Comparison of ENCODE assay signal across 27 cellular contexts in genomic region chr9:125166762-125167161, GRCh38. TPM values are rescaled to one million over a fixed set of nuclear protein-coding genes. Genes with fewer than 3 reads are reported as not detected.
DNase-seq lines count a peak whose midpoint lies in the region; ATAC-seq, FAIRE-seq and TF ChIP-seq lines count a peak whose summit lies in the region.
"Had no signal": no experiment of that assay in that cellular context is flagged by ENCODE, and none has a peak within 500 bp of the region (broad histone marks: within the 10 kb centered on the region; RNA-seq: fewer than 3 reads in every experiment).

No MANE protein-coding gene starts in this region.

- H3K79me2 ChIP-seq in HepG2 (ENCODE audit: insufficient read depth, low read length) = no peaks in the 10 kb centered on the region

- TF ChIP-seq CTCF in HepG2 (CRISPR knock-in tag; IDR thresholded peaks at IDR 0.05) (no peak), right lobe of liver (IDR thresholded peaks at IDR 0.05) (no peak), nephron progenitor cell (IDR thresholded peaks at IDR 0.05) (no peak), GM13977 (IDR thresholded peaks at IDR 0.05; ENCODE audit: extremely low read depth, insufficient read depth, missing control alignments) (no peak)
- no peak for TF ChIP-seq CTCF in activated CD8-positive, alpha-beta T cell treated with anti-CD3 and anti-CD28 coated beads for 36 hours (IDR thresholded peaks at IDR 0.05)

- H3K4me3 Mint-ChIP-seq in nephron progenitor cell = no peak overlapping the region
- no peak overlapping the region for H3K4me3 Mint-ChIP-seq in activated CD8-positive, alpha-beta T cell treated with anti-CD3 and anti-CD28 coated beads for 36 hours
- H3K4me3 Mint-ChIP-seq: CD4-positive, CD25-positive, alpha-beta regulatory T cell had no signal

- H3K36me3 ChIP-seq in HepG2 (replicated peaks in 1 of 2; ENCODE audit: control insufficient read depth in 1 of 2, insufficient read depth in 2 of 2, low read length in 2 of 2) = peaks cover 0 to 13% of the 10 kb centered on the region in 2 experiments; a peak in 1 of 5 replicates
- peaks cover 0 to 17% (median 10%) of the 10 kb centered on the region in 4 donors for H3K36me3 ChIP-seq in right lobe of liver
- peaks cover 12% of the 10 kb centered on the region for H3K36me3 ChIP-seq in adipocyte (ENCODE audit: control insufficient read depth, insufficient read depth, low read length, severe bottlenecking)

- H3K27me3 ChIP-seq in HepG2 (ENCODE audit: control insufficient read depth in 1 of 2, insufficient read depth in 2 of 2, low read length in 2 of 2) (no peaks in the 10 kb centered on the region), right lobe of liver (no peaks in the 10 kb centered on the region), adipocyte (replicated peaks; ENCODE audit: control insufficient read depth, insufficient read depth, low read length) (no peaks in the 10 kb centered on the region)
- H3K27me3 ChIP-seq: BLaER1, MG63, SJCRH30 had no signal

- DNase-seq in HepG2 (ENCODE audit: low spot score) = no peak
- no peak for DNase-seq in right lobe of liver
- no peak for DNase-seq in adipocyte (ENCODE audit: low read depth)
- no peak for DNase-seq in nephron progenitor cell
- no peak for DNase-seq in activated CD8-positive, alpha-beta T cell treated with anti-CD3 and anti-CD28 coated beads for 36 hours
- no peak for DNase-seq in GM13977 (ENCODE audit: low spot score)
- DNase-seq: CD4-positive, CD25-positive, alpha-beta regulatory T cell; KBM-7; MG63; NCI-H1105 treated with DMSO at 0.1 percent for 48 hours; NCI-H146; NCI-H2029; NCI-H446 treated with DMSO at 0.1 percent for 48 hours; NCI-H526; NCI-H82; NK-92 treated with Interleukin-12 subunit alpha and Interleukin-12 subunit beta, amount 100 ng/mL, for 24 hours; PC-3; SJCRH30 had no signal

- no peak for TF ChIP-seq POLR2A in HepG2 (IDR thresholded peaks at IDR 0.05; ENCODE audit: insufficient read depth in 1 of 2, low read depth in 2 of 2, low read length in 2 of 2)
- TF ChIP-seq POLR2A in right lobe of liver (IDR thresholded peaks at IDR 0.05) = no peak

- CTCF ChIA-PET in HepG2 (lab: Yijun Ruan, JAX; ENCODE audit: low intra/inter-chr PET ratio, low total read pairs) = no interaction called here
- CTCF ChIA-PET in activated CD8-positive, alpha-beta T cell treated with anti-CD3 and anti-CD28 coated beads for 36 hours (lab: Charles Lee) = no interaction called here

- H3K4me3 ChIP-seq in HepG2 (replicated peaks in 1 of 3; ENCODE audit: insufficient read depth in 1 of 3, low read depth in 2 of 3, low read length in 3 of 3) (no peak overlapping the region), right lobe of liver (no peak overlapping the region), adipocyte (ENCODE audit: low read length) (no peak overlapping the region)
- H3K4me3 ChIP-seq: BLaER1, MG63, SJCRH30 had no signal

- H3K9me3 ChIP-seq in HepG2 (ENCODE audit: low read length) (no peaks in the 10 kb centered on the region), right lobe of liver (no peaks in the 10 kb centered on the region), adipocyte (ENCODE audit: control insufficient read depth, low read length) (no peaks in the 10 kb centered on the region)
- H3K9me3 ChIP-seq: BLaER1, MG63, SJCRH30 had no signal

- ATAC-seq in HepG2 (no peak), right lobe of liver (no peak), GM21786 (IDR thresholded peaks at IDR 0.05; ENCODE audit: unreplicated experiment) (no peak)
- ATAC-seq in activated CD4-positive, CD25-positive, alpha-beta regulatory T cell treated with anti-CD3 and anti-CD28 coated beads, Interleukin-2, amount 50 U/mL, for 24 hours = no peak
- ATAC-seq in activated CD8-positive, alpha-beta T cell treated with anti-CD3 and anti-CD28 coated beads for 36 hours = no peak
- ATAC-seq: HCT116, PC-3, Right ventricle myocardium inferior, SK-N-SH treated with all-trans-retinoic acid at 6 μM for 48 hours had no signal

- peaks cover 29% of the 10 kb centered on the region for H3K36me3 Mint-ChIP-seq in nephron progenitor cell (ENCODE audit: low read depth)
- peaks cover 15% of the 10 kb centered on the region for H3K36me3 Mint-ChIP-seq in activated CD8-positive, alpha-beta T cell treated with anti-CD3 and anti-CD28 coated beads for 36 hours (ENCODE audit: low read depth)

- H3K4me1 ChIP-seq in HepG2 (ENCODE audit: insufficient read depth, low read length) (peaks cover 4% of the 10 kb centered on the region; the same call in 1 of the 2 replicates), right lobe of liver (peaks cover 0 to under 1% (median 0%) of the 10 kb centered on the region in 4 donors), adipocyte (ENCODE audit: control insufficient read depth, insufficient read depth, low read length) (peaks cover 28% of the 10 kb centered on the region)
- H3K4me1 ChIP-seq: BLaER1, SJCRH30 had no signal

- TF ChIP-seq EP300 in HepG2 (IDR thresholded peaks at IDR 0.05; ENCODE audit: low read depth in 2 of 2, low read length in 2 of 2) (no peak), HepG2 (CRISPR knock-in tag; IDR thresholded peaks at IDR 0.05; ENCODE audit: borderline replicate concordance) (no peak)

- in situ Hi-C loops in HepG2 (cut with HindIII; ENCODE audit: extremely low pct_ligation_motif_present, low pct_unique_long_range_greater_than_20kb) (no loop called here), GM13977 (cut with MboI; ENCODE audit: low pct_unique_long_range_greater_than_20kb, low sequenced_read_pairs, unreplicated experiment) (no loop called here)

- WGBS in HepG2 (ENCODE audit: low lambda C conversion rate) = 75% methylated on average over 2 of the region's 2 CpGs
- 94% methylated on average over 2 of the region's 2 CpGs for WGBS in right lobe of liver (ENCODE audit: insufficient coverage, low coverage, low lambda C conversion rate, missing lambda C conversion rate)

- H4K20me1 ChIP-seq in HepG2 (ENCODE audit: insufficient read depth, low read length) = no peaks in the 10 kb centered on the region

- no peak overlapping the region for H3K27ac ChIP-seq in HepG2 (ENCODE audit: extremely low read length, insufficient read depth, low read length)
- no peak overlapping the region for H3K27ac ChIP-seq in right lobe of liver
- H3K27ac ChIP-seq: BLaER1, SJCRH30 had no signal

- H2AFZ ChIP-seq in HepG2 (ENCODE audit: low read length) = no peak overlapping the region

- BruUV-seq in HepG2 (replicated peaks; lab: Mats Ljungman, UMichigan) = no TSS peak

- no peak for TF ChIP-seq RAD21 in HepG2 (CRISPR knock-in tag; IDR thresholded peaks at IDR 0.05)

- POLR2A ChIA-PET in HepG2 (lab: Yijun Ruan, JAX) = no interaction called here
- POLR2A ChIA-PET in activated CD8-positive, alpha-beta T cell treated with anti-CD3 and anti-CD28 coated beads for 36 hours (lab: Charles Lee) = no interaction called here

- H3K9me3 Mint-ChIP-seq in nephron progenitor cell = no peaks in the 10 kb centered on the region
- H3K9me3 Mint-ChIP-seq in activated CD8-positive, alpha-beta T cell treated with anti-CD3 and anti-CD28 coated beads for 36 hours = no peaks in the 10 kb centered on the region
- H3K9me3 Mint-ChIP-seq: CD4-positive, CD25-positive, alpha-beta regulatory T cell had no signal

- no peak overlapping the region for H3K4me2 ChIP-seq in HepG2 (ENCODE audit: low read depth, low read length)
- H3K4me2 ChIP-seq: BLaER1 had no signal

- H3K27me3 Mint-ChIP-seq in nephron progenitor cell (ENCODE audit: low read depth, poor library complexity) = no peaks in the 10 kb centered on the region
- no peaks in the 10 kb centered on the region for H3K27me3 Mint-ChIP-seq in activated CD8-positive, alpha-beta T cell treated with anti-CD3 and anti-CD28 coated beads for 36 hours
- H3K27me3 Mint-ChIP-seq: CD4-positive, CD25-positive, alpha-beta regulatory T cell had no signal

- no peaks in the 10 kb centered on the region for H3K4me1 Mint-ChIP-seq in nephron progenitor cell
- peaks cover 15% of the 10 kb centered on the region for H3K4me1 Mint-ChIP-seq in activated CD8-positive, alpha-beta T cell treated with anti-CD3 and anti-CD28 coated beads for 36 hours (ENCODE audit: low read depth)

- intact Hi-C loops in HepG2 (cut with micrococcal nuclease; ENCODE audit: unreplicated experiment) (no loop called here), right lobe of liver (cut with DNase I) (no loop called here)
- intact Hi-C loops in activated CD8-positive, alpha-beta T cell treated with anti-CD3 and anti-CD28 coated beads for 36 hours (cut with micrococcal nuclease) = no loop called here

- peak overlapping the region; percentile 61 for H3K27ac Mint-ChIP-seq in nephron progenitor cell
- no peak overlapping the region for H3K27ac Mint-ChIP-seq in activated CD8-positive, alpha-beta T cell treated with anti-CD3 and anti-CD28 coated beads for 36 hours

- no peak for FAIRE-seq in HepG2 (lab: Jason Lieb, UNC)
- FAIRE-seq: A204.1, D721Med, H1 had no signal

- H3K9ac ChIP-seq in HepG2 (ENCODE audit: insufficient read depth, low read depth, low read length) (no peak overlapping the region), adipocyte (ENCODE audit: low read length) (peak overlapping the region; percentile 39)
- H3K9ac ChIP-seq: BLaER1 had no signal

RNA-seq across cellular contexts. Expression of gene PPP6C, which starts 22.8 kb away (rescaled TPM):
- total RNA-seq in HepG2 (2016; rRNA removed; fragmentation: Illumina TruSeq; extraction: Trizol) (20.9 and 32.7 TPM in 2 replicates), right lobe of liver (10 to 100 TPM; 11.8 to 18.6 (median 15.3) TPM)
- 7.3 and 8.8 TPM in 2 replicates for total RNA-seq in HepG2 (2016; cell fraction: cytosol; rRNA removed; fragmentation: Illumina TruSeq; extraction: Trizol; ENCODE audit: low read depth)
- total RNA-seq in HepG2 (2016; cell fraction: insoluble cytoplasmic fraction; rRNA removed; fragmentation: Illumina TruSeq; extraction: Trizol) = 22.6 and 28.4 TPM in 2 replicates
- total RNA-seq in HepG2 (2016; cell fraction: membrane; rRNA removed; fragmentation: Illumina TruSeq; extraction: Trizol) = 17.5 and 19.3 TPM in 2 replicates
- 12.4 and 13.3 TPM in 2 replicates for total RNA-seq in HepG2 (2016; cell fraction: nucleus; rRNA removed; fragmentation: Illumina TruSeq; extraction: Trizol)
- polyA plus RNA-seq in HepG2 (2011; rRNA removed) = 13.0 and 18.5 TPM in 2 replicates
- polyA plus RNA-seq in HepG2 (2011; cell fraction: cytosol; rRNA removed) = 9.8 and 15.8 TPM in 2 replicates
- polyA plus RNA-seq in HepG2 (2011; cell fraction: nucleus; rRNA removed) = 3.2 and 4.7 TPM in 2 replicates
- 16.8 and 24.2 TPM in 2 replicates for polyA plus RNA-seq in HepG2 (2012)
- polyA plus RNA-seq in HepG2 (2016; cell fraction: cytosol; fragmentation: Illumina TruSeq; extraction: Trizol; ENCODE audit: low read depth) = 8.3 and 8.4 TPM in 2 replicates
- polyA plus RNA-seq in HepG2 (2016; cell fraction: insoluble cytoplasmic fraction; fragmentation: Illumina TruSeq; extraction: Trizol; ENCODE audit: low read depth) = 44.1 and 50.4 TPM in 2 replicates
- polyA plus RNA-seq in HepG2 (2016; cell fraction: membrane; fragmentation: Illumina TruSeq; extraction: Trizol; ENCODE audit: low read depth) = 14.4 and 17.7 TPM in 2 replicates
- 18.5 and 19.5 TPM in 2 replicates for polyA plus RNA-seq in HepG2 (2016; cell fraction: nucleus; fragmentation: Illumina TruSeq; extraction: Trizol; ENCODE audit: insufficient read depth, low read depth)
- polyA minus RNA-seq in HepG2 (2011; rRNA and poly(A)+ RNA removed; ENCODE audit: low replicate concordance) = 9.8 and 19.2 TPM in 2 replicates
- 15.6 and 16.9 TPM in 2 replicates for polyA minus RNA-seq in HepG2 (2011; cell fraction: cytosol; rRNA and poly(A)+ RNA removed)
- 10.2 and 11.8 TPM in 2 replicates for polyA minus RNA-seq in HepG2 (2011; cell fraction: nucleus; rRNA and poly(A)+ RNA removed)
- total RNA-seq in activated CD8-positive, alpha-beta T cell treated with anti-CD3 and anti-CD28 coated beads for 36 hours = 10 to 100 TPM; 43.1 to 44.8 TPM

RNA-seq across cellular contexts. Expression of gene SCAI, which starts 23.4 kb away (rescaled TPM):
- total RNA-seq in HepG2 (2016; rRNA removed; fragmentation: Illumina TruSeq; extraction: Trizol) (8.4 and 10.3 TPM in 2 replicates), right lobe of liver (1 to 10 TPM; 1.8 to 5.5 (median 2.6) TPM)
- 6.0 and 8.4 TPM in 2 replicates for total RNA-seq in HepG2 (2016; cell fraction: cytosol; rRNA removed; fragmentation: Illumina TruSeq; extraction: Trizol; ENCODE audit: low read depth)
- 8.4 and 11.2 TPM in 2 replicates for total RNA-seq in HepG2 (2016; cell fraction: insoluble cytoplasmic fraction; rRNA removed; fragmentation: Illumina TruSeq; extraction: Trizol)
- total RNA-seq in HepG2 (2016; cell fraction: membrane; rRNA removed; fragmentation: Illumina TruSeq; extraction: Trizol) = 4.3 and 6.5 TPM in 2 replicates
- total RNA-seq in HepG2 (2016; cell fraction: nucleus; rRNA removed; fragmentation: Illumina TruSeq; extraction: Trizol) = 16.6 and 21.4 TPM in 2 replicates
- polyA plus RNA-seq in HepG2 (2011; rRNA removed) = 3.7 and 4.4 TPM in 2 replicates
- 1.3 and 2.6 TPM in 2 replicates for polyA plus RNA-seq in HepG2 (2011; cell fraction: cytosol; rRNA removed)
- 4.0 and 8.1 TPM in 2 replicates for polyA plus RNA-seq in HepG2 (2011; cell fraction: nucleus; rRNA removed)
- polyA plus RNA-seq in HepG2 (2012) = 1.4 and 2.2 TPM in 2 replicates
- 1.3 and 2.0 TPM in 2 replicates for polyA plus RNA-seq in HepG2 (2016; cell fraction: cytosol; fragmentation: Illumina TruSeq; extraction: Trizol; ENCODE audit: low read depth)
- polyA plus RNA-seq in HepG2 (2016; cell fraction: insoluble cytoplasmic fraction; fragmentation: Illumina TruSeq; extraction: Trizol; ENCODE audit: low read depth) = 3.3 and 3.4 TPM in 2 replicates
- 1.2 and 1.3 TPM in 2 replicates for polyA plus RNA-seq in HepG2 (2016; cell fraction: membrane; fragmentation: Illumina TruSeq; extraction: Trizol; ENCODE audit: low read depth)
- 9.9 and 11.1 TPM in 2 replicates for polyA plus RNA-seq in HepG2 (2016; cell fraction: nucleus; fragmentation: Illumina TruSeq; extraction: Trizol; ENCODE audit: insufficient read depth, low read depth)
- 6.7 and 25.4 TPM in 2 replicates for polyA minus RNA-seq in HepG2 (2011; rRNA and poly(A)+ RNA removed; ENCODE audit: low replicate concordance)
- polyA minus RNA-seq in HepG2 (2011; cell fraction: cytosol; rRNA and poly(A)+ RNA removed) = 2.2 and 5.9 TPM in 2 replicates
- 18.9 and 20.3 TPM in 2 replicates for polyA minus RNA-seq in HepG2 (2011; cell fraction: nucleus; rRNA and poly(A)+ RNA removed)
- 10 to 100 TPM in 1 of 2 experiments, 1 to 10 TPM in 1; 9.6 to 10.8 TPM for total RNA-seq in activated CD8-positive, alpha-beta T cell treated with anti-CD3 and anti-CD28 coated beads for 36 hours

RNA-seq across cellular contexts. Expression of gene RABEPK, which starts 33.6 kb away (rescaled TPM):
- total RNA-seq in HepG2 (2016; rRNA removed; fragmentation: Illumina TruSeq; extraction: Trizol) (90.0 and 103 TPM in 2 replicates), right lobe of liver (10 to 100 TPM in 5 of 6 experiments, 1 to 10 TPM in 1; 9.4 to 27.4 (median 21.5) TPM)
- 53.4 and 72.5 TPM in 2 replicates for total RNA-seq in HepG2 (2016; cell fraction: cytosol; rRNA removed; fragmentation: Illumina TruSeq; extraction: Trizol; ENCODE audit: low read depth)
- total RNA-seq in HepG2 (2016; cell fraction: insoluble cytoplasmic fraction; rRNA removed; fragmentation: Illumina TruSeq; extraction: Trizol) = 93.4 and 96.8 TPM in 2 replicates
- total RNA-seq in HepG2 (2016; cell fraction: membrane; rRNA removed; fragmentation: Illumina TruSeq; extraction: Trizol) = 85.0 and 123 TPM in 2 replicates
- total RNA-seq in HepG2 (2016; cell fraction: nucleus; rRNA removed; fragmentation: Illumina TruSeq; extraction: Trizol) = 41.3 and 42.3 TPM in 2 replicates
- polyA plus RNA-seq in HepG2 (2011; rRNA removed) = 61.1 and 75.5 TPM in 2 replicates
- 64.3 and 75.5 TPM in 2 replicates for polyA plus RNA-seq in HepG2 (2011; cell fraction: cytosol; rRNA removed)
- polyA plus RNA-seq in HepG2 (2011; cell fraction: nucleus; rRNA removed) = 34.1 and 38.7 TPM in 2 replicates
- polyA plus RNA-seq in HepG2 (2012) = 49.1 and 54.5 TPM in 2 replicates
- polyA plus RNA-seq in HepG2 (2016; cell fraction: cytosol; fragmentation: Illumina TruSeq; extraction: Trizol; ENCODE audit: low read depth) = 46.9 and 76.5 TPM in 2 replicates
- polyA plus RNA-seq in HepG2 (2016; cell fraction: insoluble cytoplasmic fraction; fragmentation: Illumina TruSeq; extraction: Trizol; ENCODE audit: low read depth) = 89.7 and 90.2 TPM in 2 replicates
- polyA plus RNA-seq in HepG2 (2016; cell fraction: membrane; fragmentation: Illumina TruSeq; extraction: Trizol; ENCODE audit: low read depth) = 64.9 and 87.8 TPM in 2 replicates
- 63.0 and 63.2 TPM in 2 replicates for polyA plus RNA-seq in HepG2 (2016; cell fraction: nucleus; fragmentation: Illumina TruSeq; extraction: Trizol; ENCODE audit: insufficient read depth, low read depth)
- polyA minus RNA-seq in HepG2 (2011; rRNA and poly(A)+ RNA removed; ENCODE audit: low replicate concordance) = 38.7 and 63.4 TPM in 2 replicates
- 18.4 and 19.4 TPM in 2 replicates for polyA minus RNA-seq in HepG2 (2011; cell fraction: cytosol; rRNA and poly(A)+ RNA removed)
- polyA minus RNA-seq in HepG2 (2011; cell fraction: nucleus; rRNA and poly(A)+ RNA removed) = 12.0 and 14.9 TPM in 2 replicates
- 10 to 100 TPM; 30.0 to 30.4 TPM for total RNA-seq in activated CD8-positive, alpha-beta T cell treated with anti-CD3 and anti-CD28 coated beads for 36 hours
